ENCODE assay signal across 22 cellular contexts in genomic region chr1:234858722-234859121, GRCh38.
DNase-seq lines count a peak whose midpoint lies in the region; ATAC-seq, FAIRE-seq and TF ChIP-seq lines count a peak whose summit lies in the region.
"Had no signal": no experiment of that assay in that cellular context is flagged by ENCODE, and none has a peak within 500 bp of the region (broad histone marks: within the 10 kb centered on the region; RNA-seq: fewer than 3 reads in every experiment).

No MANE protein-coding gene starts in this region.

- H4K20me1 ChIP-seq in K562 (replicated peaks; ENCODE audit: control insufficient read depth, insufficient read depth, low read length): no peaks in the 10 kb centered on the region
- H4K20me1 ChIP-seq: BLaER1 had no signal

- peaks cover 5 to 16% of the 10 kb centered on the region in 2 experiments; a peak in 4 of 5 replicates for H3K4me1 ChIP-seq in K562 (replicated peaks in 1 of 2; ENCODE audit: control insufficient read depth in 2 of 2, insufficient read depth in 2 of 2, low read length in 2 of 2)
- peaks cover 22% of the 10 kb centered on the region for H3K4me1 ChIP-seq in body of pancreas

- H3K79me2 ChIP-seq in K562 (ENCODE audit: control insufficient read depth, insufficient read depth, low read length): no peaks in the 10 kb centered on the region

- BruUV-seq in K562 (replicated peaks; lab: Mats Ljungman, UMichigan): no TSS peak

- no peak overlapping the region for H3K4me2 ChIP-seq in K562 (ENCODE audit: insufficient read depth, low read length)
- H3K4me2 ChIP-seq: BLaER1 had no signal

- POLR2A ChIA-PET in RWPE1 (lab: Yijun Ruan, JAX; ENCODE audit: low non-redundant PET): no interaction called here
- POLR2A ChIA-PET in K562 (lab: Yijun Ruan, JAX): interaction anchor here (0.8 to 3.9 kb wide), 5 partner anchors 9 to 31 kb away, joined by 3 to 20 read pairs (median 4); no protein-coding TSS in a partner anchor

- intact Hi-C loops in K562 (cut with micrococcal nuclease) (no loop called here), body of pancreas (cut with DNase I) (no loop called here)

- CTCF ChIA-PET in RWPE1 (lab: Yijun Ruan, JAX) (interaction anchor here (0.5 to 0.7 kb wide), 2 partner anchors 377 to 384 kb away, joined by 4 read pairs; no protein-coding TSS in a partner anchor), K562 (lab: Yijun Ruan, JAX; ENCODE audit: low intra/inter-chr PET ratio) (no interaction called here)

- peak; percentile 62 for DNase-seq in RWPE1 (ENCODE audit: low spot score)
- DNase-seq in K562 (ENCODE audit: extremely low read depth in 1 of 4, low spot score in 3 of 4): no peak
- DNase-seq in islet precursor cell: peak; percentile 66
- peak; percentile 45 for DNase-seq in urothelium cell line (ENCODE audit: low spot score)
- DNase-seq in body of pancreas: no peak
- DNase-seq: CD4-positive, alpha-beta T cell; COR-L47; DMS79; KG1; NCI-H1105; NCI-H146; NCI-H2029; NCI-H345; NCI-H524; NCI-H774; NK-92 treated with Interleukin-12 subunit alpha and Interleukin-12 subunit beta, amount 100 ng/mL, for 24 hours had no signal

- H3K4me3 ChIP-seq in K562 (no peak overlapping the region), body of pancreas (no peak overlapping the region)
- H3K4me3 ChIP-seq: BLaER1, SJSA1 had no signal

- no peaks in the 10 kb centered on the region for H3K27me3 ChIP-seq in K562 (ENCODE audit: control insufficient read depth in 2 of 2, insufficient read depth in 2 of 2, low read length in 2 of 2)
- H3K27me3 ChIP-seq in body of pancreas: no peaks in the 10 kb centered on the region
- H3K27me3 ChIP-seq: BLaER1, SJSA1 had no signal

- TF ChIP-seq CTCF in RWPE1 (conservative IDR thresholded peaks at IDR 0.05; ENCODE audit: low read depth) (no peak), K562 (IDR thresholded peaks at IDR 0.05 in 2 of 3, conservative IDR thresholded peaks at IDR 0.05 in 1 of 3; ENCODE audit: insufficient read depth in 2 of 3, low read depth in 1 of 3, low read length in 3 of 3) (no peak), body of pancreas (IDR thresholded peaks at IDR 0.05) (no peak)

- no peak overlapping the region for H2AFZ ChIP-seq in K562 (ENCODE audit: low read depth, low read length)

- TF ChIP-seq EP300 in K562 (IDR thresholded peaks at IDR 0.05; ENCODE audit: low read length): no peak

- H3K36me3 ChIP-seq in K562 (ENCODE audit: control insufficient read depth, insufficient read depth, low read length): no peaks in the 10 kb centered on the region
- no peaks in the 10 kb centered on the region for H3K36me3 ChIP-seq in body of pancreas (replicated peaks in 1 of 2; ENCODE audit: insufficient read depth in 1 of 2, low read depth in 2 of 2)
- H3K36me3 ChIP-seq: BLaER1, SJSA1 had no signal

- ATAC-seq in K562 (no peak), body of pancreas (no peak), GM21367 (IDR thresholded peaks at IDR 0.05; ENCODE audit: unreplicated experiment) (no peak), HG03571 (IDR thresholded peaks at IDR 0.05; ENCODE audit: unreplicated experiment) (no peak)

- no peaks in the 10 kb centered on the region for H3K9me1 ChIP-seq in K562 (ENCODE audit: control insufficient read depth, insufficient read depth, low read length)

- H3K27ac ChIP-seq in RWPE1: peak overlapping the region; percentile 29; the same call in 1 of the 2 replicates
- H3K27ac ChIP-seq in K562 (ENCODE audit: extremely low read depth, low read depth, low read length): no peak overlapping the region
- H3K27ac ChIP-seq in body of pancreas: no peak overlapping the region
- H3K27ac ChIP-seq: BLaER1, HL-60, SJSA1 had no signal

- TF ChIP-seq POLR2A in K562 (conservative IDR thresholded peaks at IDR 0.05): no peak
- no peak for TF ChIP-seq POLR2A in body of pancreas (IDR thresholded peaks at IDR 0.05)

- in situ Hi-C loops in K562 (cut with MboI): no loop called here

- TF ChIP-seq RAD21 in K562 (CRISPR knock-in tag; conservative IDR thresholded peaks at IDR 0.05 in 1 of 2, IDR thresholded peaks at IDR 0.05 in 1 of 2): no peak

- H3K9me3 ChIP-seq in K562 (replicated peaks; ENCODE audit: control insufficient read depth, insufficient read depth, low read depth, low read length): no peaks in the 10 kb centered on the region
- H3K9me3 ChIP-seq in body of pancreas: no peaks in the 10 kb centered on the region
- H3K9me3 ChIP-seq: SJSA1 had no signal

- H3K9ac ChIP-seq in K562 (ENCODE audit: insufficient read depth in 1 of 2, low read depth in 2 of 2, low read length in 2 of 2): no peak overlapping the region
- H3K9ac ChIP-seq: BLaER1 had no signal

- FAIRE-seq in K562 (lab: Jason Lieb, UNC) (no peak), urothelium cell line (lab: Jason Lieb, UNC) (no peak)
- FAIRE-seq: GM19239 had no signal

TF ChIP-seq in K562, 482 proteins besides CTCF, POLR2A, EP300 and RAD21:
- TF ChIP-seq ATF3 (IDR thresholded peaks at IDR 0.05): peak; percentile 15; the same call in 1 of the 2 replicates
- no peak for TF ChIP-seq ATF3 (CRISPR knock-in tag; conservative IDR thresholded peaks at IDR 0.05)
- TF ChIP-seq ZNF766 (CRISPR knock-in tag; conservative IDR thresholded peaks at IDR 0.05): no peak
- no peak for TF ChIP-seq ZZZ3 (IDR thresholded peaks at IDR 0.05)
- TF ChIP-seq ATF7 (IDR thresholded peaks at IDR 0.05): no peak
- no peak for TF ChIP-seq GTF2E2 (tag; IDR thresholded peaks at IDR 0.05)
- no peak for TF ChIP-seq CHCHD3 (CRISPR knock-in tag; IDR thresholded peaks at IDR 0.05)
- TF ChIP-seq DLX4 (CRISPR knock-in tag; IDR thresholded peaks at IDR 0.05): no peak
- TF ChIP-seq FUS (optimal IDR thresholded peaks at IDR 0.05; ENCODE audit: low read depth, low read length): no peak

Comparison
In these comparisons a context has a peak if more than half of its experiments do, and no peak if none do; other contexts are left out.
1. DNase-seq: peak in RWPE1 (single experiment), islet precursor cell (single experiment) and urothelium cell line (single experiment); none in K562 (0 of 4) and body of pancreas (0 of 4).